In the genomic region with DNA sequence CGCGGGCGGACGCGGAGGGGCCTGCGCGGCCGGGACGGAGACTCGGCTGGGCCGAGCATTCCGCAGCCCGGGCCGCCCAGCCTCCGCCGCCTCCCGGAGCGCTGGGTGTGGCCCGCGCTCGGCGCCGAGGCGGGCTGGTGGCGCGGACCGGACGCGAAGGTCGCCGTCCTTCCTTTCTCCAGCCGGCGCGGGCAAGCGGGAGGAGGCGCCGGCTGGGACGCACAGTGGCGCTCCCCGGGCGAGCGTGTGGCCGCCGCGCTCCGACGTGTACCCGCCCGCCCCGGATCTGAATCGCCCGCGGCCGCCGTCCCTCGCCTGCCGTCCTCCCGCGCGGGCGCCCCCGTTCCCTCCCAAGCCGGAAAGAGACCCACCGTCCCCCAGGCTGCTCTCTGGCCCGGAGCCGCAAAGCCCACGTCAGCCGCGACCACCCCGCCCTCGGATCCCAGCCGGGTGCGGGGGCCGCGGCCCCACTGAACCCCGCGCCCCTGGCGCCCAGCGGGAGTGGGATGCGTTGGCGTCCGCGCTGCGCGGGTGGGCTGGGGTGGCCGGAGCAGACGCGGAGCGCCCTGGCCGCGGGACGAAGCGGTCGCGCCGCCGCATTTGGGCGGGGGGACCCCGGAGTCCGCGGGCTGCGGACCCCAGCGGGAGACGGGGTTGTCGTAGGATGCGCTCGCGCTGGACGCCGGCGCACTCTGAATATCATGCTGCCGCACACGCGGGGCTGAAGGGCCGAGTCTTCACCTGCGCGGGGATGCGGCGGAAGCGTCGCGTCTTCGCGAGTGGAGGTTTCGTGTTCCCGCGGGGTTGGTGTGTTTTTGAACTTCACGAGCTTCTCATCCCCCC, we compare ENCODE assay signal across 1 cellular context.
TF ChIP-seq lines count a peak whose summit lies in the region.

No MANE protein-coding gene starts in this region.

TF ChIP-seq in HepG2, 621 proteins besides CTCF, POLR2A, EP300 and RAD21 (continued from another document and continues in another):
- TF ChIP-seq ZNF563 (CRISPR knock-in tag; IDR thresholded peaks at IDR 0.05) (peak; percentile 87), ZNF615 (CRISPR knock-in tag; IDR thresholded peaks at IDR 0.05; ENCODE audit: borderline replicate concordance) (no peak), CCDC6 (CRISPR knock-in tag; IDR thresholded peaks at IDR 0.05) (0 out of 2 replicates have a peak, but pooled peaks have one; percentile 17), CENPT (CRISPR knock-in tag; IDR thresholded peaks at IDR 0.05; ENCODE audit: low read depth) (no peak), SMYD3 (CRISPR knock-in tag; IDR thresholded peaks at IDR 0.05) (no peak), KDM6A (CRISPR knock-in tag; IDR thresholded peaks at IDR 0.05; ENCODE audit: low read depth) (no peak), HNF4G (IDR thresholded peaks at IDR 0.05; ENCODE audit: borderline replicate concordance, low read depth, low read length) (no peak), HNF4G (CRISPR knock-in tag; IDR thresholded peaks at IDR 0.05; ENCODE audit: borderline replicate concordance, low read depth) (no peak; the same call in 1 of the 2 replicates), ZNF543 (CRISPR knock-in tag; IDR thresholded peaks at IDR 0.05) (no peak), ARNT (IDR thresholded peaks at IDR 0.05) (no peak), ZNF558 (CRISPR knock-in tag; IDR thresholded peaks at IDR 0.05; ENCODE audit: borderline replicate concordance) (peak; percentile 28; the same call in 1 of the 2 replicates), PRMT3 (CRISPR knock-in tag; IDR thresholded peaks at IDR 0.05; ENCODE audit: borderline replicate concordance, low read depth) (peak; percentile 54; the same call in 1 of the 2 replicates), ZNF775 (CRISPR knock-in tag; IDR thresholded peaks at IDR 0.05; ENCODE audit: borderline replicate concordance) (no peak), ZNF780A (CRISPR knock-in tag; IDR thresholded peaks at IDR 0.05) (no peak), ZNF33A (CRISPR knock-in tag; IDR thresholded peaks at IDR 0.05; ENCODE audit: borderline replicate concordance) (no peak), ZFP1 (CRISPR knock-in tag; IDR thresholded peaks at IDR 0.05) (no peak), POLR2G (IDR thresholded peaks at IDR 0.05; ENCODE audit: low read depth, low read length) (peak; percentile 35; the same call in 1 of the 2 replicates), MTF2 (CRISPR knock-in tag; IDR thresholded peaks at IDR 0.05; ENCODE audit: borderline replicate concordance) (no peak), GATAD1 (CRISPR knock-in tag; IDR thresholded peaks at IDR 0.05) (peak; percentile 17; the same call in 1 of the 2 replicates), ZNF264 (CRISPR knock-in tag; IDR thresholded peaks at IDR 0.05) (no peak), ASH2L (IDR thresholded peaks at IDR 0.05; ENCODE audit: insufficient read length, low read depth, low read length) (peak; percentile 45), ZNF329 (CRISPR knock-in tag; IDR thresholded peaks at IDR 0.05; ENCODE audit: low read depth) (peak; percentile 27; the same call in 1 of the 2 replicates), ZNF382 (CRISPR knock-in tag; IDR thresholded peaks at IDR 0.05; ENCODE audit: borderline replicate concordance) (no peak), ZNF296 (CRISPR knock-in tag; conservative IDR thresholded peaks at IDR 0.05) (0 out of 2 replicates have a peak, but pooled peaks have one; percentile 48)
- TF ChIP-seq, protein P1, sequence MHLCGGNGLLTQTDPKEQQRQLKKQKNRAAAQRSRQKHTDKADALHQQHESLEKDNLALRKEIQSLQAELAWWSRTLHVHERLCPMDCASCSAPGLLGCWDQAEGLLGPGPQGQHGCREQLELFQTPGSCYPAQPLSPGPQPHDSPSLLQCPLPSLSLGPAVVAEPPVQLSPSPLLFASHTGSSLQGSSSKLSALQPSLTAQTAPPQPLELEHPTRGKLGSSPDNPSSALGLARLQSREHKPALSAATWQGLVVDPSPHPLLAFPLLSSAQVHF (CRISPR knock-in tag; IDR thresholded peaks at IDR 0.05) = no peak
- TF ChIP-seq, protein P2, sequence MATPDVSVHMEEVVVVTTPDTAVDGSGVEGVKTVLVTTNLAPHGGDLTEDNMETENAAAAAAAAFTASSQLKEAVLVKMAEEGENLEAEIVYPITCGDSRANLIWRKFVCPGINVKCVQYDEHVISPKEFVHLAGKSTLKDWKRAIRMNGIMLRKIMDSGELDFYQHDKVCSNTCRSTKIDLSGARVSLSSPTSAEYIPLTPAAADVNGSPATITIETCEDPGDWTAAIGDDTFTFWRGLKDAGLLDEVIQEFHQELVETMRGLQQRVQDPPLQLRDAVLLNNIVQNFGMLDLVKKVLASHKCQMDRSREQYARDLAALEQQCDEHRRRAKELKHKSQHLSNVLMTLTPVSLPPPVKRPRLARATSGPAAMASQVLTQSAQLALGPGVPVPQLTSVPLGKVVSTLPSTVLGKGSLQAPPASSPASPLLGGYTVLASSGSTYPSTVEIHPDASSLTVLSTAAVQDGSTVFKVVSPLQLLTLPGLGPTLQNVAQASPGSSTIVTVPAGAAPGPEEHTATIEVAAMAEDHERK (CRISPR knock-in tag; IDR thresholded peaks at IDR 0.05; ENCODE audit: low read depth) = no peak
- TF ChIP-seq, protein P3, sequence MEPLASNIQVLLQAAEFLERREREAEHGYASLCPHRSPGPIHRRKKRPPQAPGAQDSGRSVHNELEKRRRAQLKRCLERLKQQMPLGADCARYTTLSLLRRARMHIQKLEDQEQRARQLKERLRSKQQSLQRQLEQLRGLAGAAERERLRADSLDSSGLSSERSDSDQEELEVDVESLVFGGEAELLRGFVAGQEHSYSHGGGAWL (CRISPR knock-in tag; IDR thresholded peaks at IDR 0.05) = peak; percentile 19; the same call in 1 of the 2 replicates
- TF ChIP-seq, protein P4, sequence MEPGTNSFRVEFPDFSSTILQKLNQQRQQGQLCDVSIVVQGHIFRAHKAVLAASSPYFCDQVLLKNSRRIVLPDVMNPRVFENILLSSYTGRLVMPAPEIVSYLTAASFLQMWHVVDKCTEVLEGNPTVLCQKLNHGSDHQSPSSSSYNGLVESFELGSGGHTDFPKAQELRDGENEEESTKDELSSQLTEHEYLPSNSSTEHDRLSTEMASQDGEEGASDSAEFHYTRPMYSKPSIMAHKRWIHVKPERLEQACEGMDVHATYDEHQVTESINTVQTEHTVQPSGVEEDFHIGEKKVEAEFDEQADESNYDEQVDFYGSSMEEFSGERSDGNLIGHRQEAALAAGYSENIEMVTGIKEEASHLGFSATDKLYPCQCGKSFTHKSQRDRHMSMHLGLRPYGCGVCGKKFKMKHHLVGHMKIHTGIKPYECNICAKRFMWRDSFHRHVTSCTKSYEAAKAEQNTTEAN (CRISPR knock-in tag; conservative IDR thresholded peaks at IDR 0.05) = 0 out of 2 replicates have a peak, but pooled peaks have one; percentile 5
- TF ChIP-seq, protein P5, sequence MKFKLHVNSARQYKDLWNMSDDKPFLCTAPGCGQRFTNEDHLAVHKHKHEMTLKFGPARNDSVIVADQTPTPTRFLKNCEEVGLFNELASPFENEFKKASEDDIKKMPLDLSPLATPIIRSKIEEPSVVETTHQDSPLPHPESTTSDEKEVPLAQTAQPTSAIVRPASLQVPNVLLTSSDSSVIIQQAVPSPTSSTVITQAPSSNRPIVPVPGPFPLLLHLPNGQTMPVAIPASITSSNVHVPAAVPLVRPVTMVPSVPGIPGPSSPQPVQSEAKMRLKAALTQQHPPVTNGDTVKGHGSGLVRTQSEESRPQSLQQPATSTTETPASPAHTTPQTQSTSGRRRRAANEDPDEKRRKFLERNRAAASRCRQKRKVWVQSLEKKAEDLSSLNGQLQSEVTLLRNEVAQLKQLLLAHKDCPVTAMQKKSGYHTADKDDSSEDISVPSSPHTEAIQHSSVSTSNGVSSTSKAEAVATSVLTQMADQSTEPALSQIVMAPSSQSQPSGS (CRISPR knock-in tag; IDR thresholded peaks at IDR 0.05) = no peak
- TF ChIP-seq, protein P6, sequence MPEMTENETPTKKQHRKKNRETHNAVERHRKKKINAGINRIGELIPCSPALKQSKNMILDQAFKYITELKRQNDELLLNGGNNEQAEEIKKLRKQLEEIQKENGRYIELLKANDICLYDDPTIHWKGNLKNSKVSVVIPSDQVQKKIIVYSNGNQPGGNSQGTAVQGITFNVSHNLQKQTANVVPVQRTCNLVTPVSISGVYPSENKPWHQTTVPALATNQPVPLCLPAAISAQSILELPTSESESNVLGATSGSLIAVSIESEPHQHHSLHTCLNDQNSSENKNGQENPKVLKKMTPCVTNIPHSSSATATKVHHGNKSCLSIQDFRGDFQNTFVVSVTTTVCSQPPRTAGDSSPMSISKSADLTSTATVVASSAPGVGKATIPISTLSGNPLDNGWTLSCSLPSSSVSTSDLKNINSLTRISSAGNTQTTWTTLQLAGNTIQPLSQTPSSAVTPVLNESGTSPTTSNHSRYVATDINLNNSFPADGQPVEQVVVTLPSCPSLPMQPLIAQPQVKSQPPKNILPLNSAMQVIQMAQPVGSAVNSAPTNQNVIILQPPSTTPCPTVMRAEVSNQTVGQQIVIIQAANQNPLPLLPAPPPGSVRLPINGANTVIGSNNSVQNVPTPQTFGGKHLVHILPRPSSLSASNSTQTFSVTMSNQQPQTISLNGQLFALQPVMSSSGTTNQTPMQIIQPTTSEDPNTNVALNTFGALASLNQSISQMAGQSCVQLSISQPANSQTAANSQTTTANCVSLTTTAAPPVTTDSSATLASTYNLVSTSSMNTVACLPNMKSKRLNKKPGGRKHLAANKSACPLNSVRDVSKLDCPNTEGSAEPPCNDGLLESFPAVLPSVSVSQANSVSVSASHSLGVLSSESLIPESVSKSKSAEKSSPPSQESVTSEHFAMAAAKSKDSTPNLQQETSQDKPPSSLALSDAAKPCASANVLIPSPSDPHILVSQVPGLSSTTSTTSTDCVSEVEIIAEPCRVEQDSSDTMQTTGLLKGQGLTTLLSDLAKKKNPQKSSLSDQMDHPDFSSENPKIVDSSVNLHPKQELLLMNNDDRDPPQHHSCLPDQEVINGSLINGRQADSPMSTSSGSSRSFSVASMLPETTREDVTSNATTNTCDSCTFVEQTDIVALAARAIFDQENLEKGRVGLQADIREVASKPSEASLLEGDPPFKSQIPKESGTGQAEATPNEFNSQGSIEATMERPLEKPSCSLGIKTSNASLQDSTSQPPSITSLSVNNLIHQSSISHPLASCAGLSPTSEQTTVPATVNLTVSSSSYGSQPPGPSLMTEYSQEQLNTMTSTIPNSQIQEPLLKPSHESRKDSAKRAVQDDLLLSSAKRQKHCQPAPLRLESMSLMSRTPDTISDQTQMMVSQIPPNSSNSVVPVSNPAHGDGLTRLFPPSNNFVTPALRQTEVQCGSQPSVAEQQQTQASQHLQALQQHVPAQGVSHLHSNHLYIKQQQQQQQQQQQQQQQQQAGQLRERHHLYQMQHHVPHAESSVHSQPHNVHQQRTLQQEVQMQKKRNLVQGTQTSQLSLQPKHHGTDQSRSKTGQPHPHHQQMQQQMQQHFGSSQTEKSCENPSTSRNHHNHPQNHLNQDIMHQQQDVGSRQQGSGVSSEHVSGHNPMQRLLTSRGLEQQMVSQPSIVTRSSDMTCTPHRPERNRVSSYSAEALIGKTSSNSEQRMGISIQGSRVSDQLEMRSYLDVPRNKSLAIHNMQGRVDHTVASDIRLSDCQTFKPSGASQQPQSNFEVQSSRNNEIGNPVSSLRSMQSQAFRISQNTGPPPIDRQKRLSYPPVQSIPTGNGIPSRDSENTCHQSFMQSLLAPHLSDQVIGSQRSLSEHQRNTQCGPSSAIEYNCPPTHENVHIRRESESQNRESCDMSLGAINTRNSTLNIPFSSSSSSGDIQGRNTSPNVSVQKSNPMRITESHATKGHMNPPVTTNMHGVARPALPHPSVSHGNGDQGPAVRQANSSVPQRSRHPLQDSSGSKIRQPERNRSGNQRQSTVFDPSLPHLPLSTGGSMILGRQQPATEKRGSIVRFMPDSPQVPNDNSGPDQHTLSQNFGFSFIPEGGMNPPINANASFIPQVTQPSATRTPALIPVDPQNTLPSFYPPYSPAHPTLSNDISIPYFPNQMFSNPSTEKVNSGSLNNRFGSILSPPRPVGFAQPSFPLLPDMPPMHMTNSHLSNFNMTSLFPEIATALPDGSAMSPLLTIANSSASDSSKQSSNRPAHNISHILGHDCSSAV (CRISPR knock-in tag; IDR thresholded peaks at IDR 0.05; ENCODE audit: borderline replicate concordance) = 0 out of 2 replicates have a peak, but pooled peaks have one; percentile 58
- TF ChIP-seq, protein P7, sequence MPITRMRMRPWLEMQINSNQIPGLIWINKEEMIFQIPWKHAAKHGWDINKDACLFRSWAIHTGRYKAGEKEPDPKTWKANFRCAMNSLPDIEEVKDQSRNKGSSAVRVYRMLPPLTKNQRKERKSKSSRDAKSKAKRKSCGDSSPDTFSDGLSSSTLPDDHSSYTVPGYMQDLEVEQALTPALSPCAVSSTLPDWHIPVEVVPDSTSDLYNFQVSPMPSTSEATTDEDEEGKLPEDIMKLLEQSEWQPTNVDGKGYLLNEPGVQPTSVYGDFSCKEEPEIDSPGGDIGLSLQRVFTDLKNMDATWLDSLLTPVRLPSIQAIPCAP (CRISPR knock-in tag; IDR thresholded peaks at IDR 0.05; ENCODE audit: low read depth) = no peak
- TF ChIP-seq, protein P8, sequence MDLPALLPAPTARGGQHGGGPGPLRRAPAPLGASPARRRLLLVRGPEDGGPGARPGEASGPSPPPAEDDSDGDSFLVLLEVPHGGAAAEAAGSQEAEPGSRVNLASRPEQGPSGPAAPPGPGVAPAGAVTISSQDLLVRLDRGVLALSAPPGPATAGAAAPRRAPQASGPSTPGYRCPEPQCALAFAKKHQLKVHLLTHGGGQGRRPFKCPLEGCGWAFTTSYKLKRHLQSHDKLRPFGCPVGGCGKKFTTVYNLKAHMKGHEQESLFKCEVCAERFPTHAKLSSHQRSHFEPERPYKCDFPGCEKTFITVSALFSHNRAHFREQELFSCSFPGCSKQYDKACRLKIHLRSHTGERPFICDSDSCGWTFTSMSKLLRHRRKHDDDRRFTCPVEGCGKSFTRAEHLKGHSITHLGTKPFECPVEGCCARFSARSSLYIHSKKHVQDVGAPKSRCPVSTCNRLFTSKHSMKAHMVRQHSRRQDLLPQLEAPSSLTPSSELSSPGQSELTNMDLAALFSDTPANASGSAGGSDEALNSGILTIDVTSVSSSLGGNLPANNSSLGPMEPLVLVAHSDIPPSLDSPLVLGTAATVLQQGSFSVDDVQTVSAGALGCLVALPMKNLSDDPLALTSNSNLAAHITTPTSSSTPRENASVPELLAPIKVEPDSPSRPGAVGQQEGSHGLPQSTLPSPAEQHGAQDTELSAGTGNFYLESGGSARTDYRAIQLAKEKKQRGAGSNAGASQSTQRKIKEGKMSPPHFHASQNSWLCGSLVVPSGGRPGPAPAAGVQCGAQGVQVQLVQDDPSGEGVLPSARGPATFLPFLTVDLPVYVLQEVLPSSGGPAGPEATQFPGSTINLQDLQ (CRISPR knock-in tag; IDR thresholded peaks at IDR 0.05) = 0 out of 2 replicates have a peak, but pooled peaks have one; percentile 46
- TF ChIP-seq, protein P9, sequence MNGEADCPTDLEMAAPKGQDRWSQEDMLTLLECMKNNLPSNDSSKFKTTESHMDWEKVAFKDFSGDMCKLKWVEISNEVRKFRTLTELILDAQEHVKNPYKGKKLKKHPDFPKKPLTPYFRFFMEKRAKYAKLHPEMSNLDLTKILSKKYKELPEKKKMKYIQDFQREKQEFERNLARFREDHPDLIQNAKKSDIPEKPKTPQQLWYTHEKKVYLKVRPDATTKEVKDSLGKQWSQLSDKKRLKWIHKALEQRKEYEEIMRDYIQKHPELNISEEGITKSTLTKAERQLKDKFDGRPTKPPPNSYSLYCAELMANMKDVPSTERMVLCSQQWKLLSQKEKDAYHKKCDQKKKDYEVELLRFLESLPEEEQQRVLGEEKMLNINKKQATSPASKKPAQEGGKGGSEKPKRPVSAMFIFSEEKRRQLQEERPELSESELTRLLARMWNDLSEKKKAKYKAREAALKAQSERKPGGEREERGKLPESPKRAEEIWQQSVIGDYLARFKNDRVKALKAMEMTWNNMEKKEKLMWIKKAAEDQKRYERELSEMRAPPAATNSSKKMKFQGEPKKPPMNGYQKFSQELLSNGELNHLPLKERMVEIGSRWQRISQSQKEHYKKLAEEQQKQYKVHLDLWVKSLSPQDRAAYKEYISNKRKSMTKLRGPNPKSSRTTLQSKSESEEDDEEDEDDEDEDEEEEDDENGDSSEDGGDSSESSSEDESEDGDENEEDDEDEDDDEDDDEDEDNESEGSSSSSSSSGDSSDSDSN (CRISPR knock-in tag; IDR thresholded peaks at IDR 0.05) = peak; percentile 81
